Comparison of ENCODE assay signal across 32 cellular contexts in the genomic region with DNA sequence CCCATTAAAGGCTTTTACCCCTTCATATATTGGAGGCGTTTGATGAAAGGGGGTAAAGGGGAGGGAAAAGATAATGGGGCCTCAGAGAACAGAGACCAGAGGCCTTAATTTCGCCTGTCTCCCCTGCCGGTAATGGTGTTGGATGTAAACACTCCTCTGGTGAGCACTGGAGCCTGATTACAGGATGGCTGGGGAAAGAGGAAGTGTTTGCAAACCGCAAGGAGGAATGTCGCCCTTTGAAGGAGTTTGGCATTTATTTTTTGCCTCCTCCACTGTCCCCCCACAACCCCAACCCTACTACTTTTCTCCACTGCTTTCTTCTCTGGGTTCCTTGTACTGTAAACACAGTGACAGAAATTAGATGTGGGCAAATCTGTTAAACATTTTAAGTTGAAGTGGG.
A peak's percentile ranks its signal among the peaks of the same experiment; 100 is the strongest.
DNase-seq lines count a peak whose midpoint lies in the region; TF ChIP-seq lines count a peak whose summit lies in the region.
"Had no signal": no experiment of that assay in that cellular context is flagged by ENCODE, and none has a peak within 500 bp of the region (broad histone marks: within the 10 kb centered on the region; RNA-seq: fewer than 3 reads in every experiment).

No MANE protein-coding gene starts in this region.

- POLR2A ChIA-PET in PC-9 (lab: Charles Lee; ENCODE audit: unreplicated experiment), result no interaction called here

- no TSS peak for BruUV-seq in PC-9 (replicated peaks; lab: Mats Ljungman, UMichigan)

- H3K27me3 ChIP-seq in fibroblast of lung (ENCODE audit: control insufficient read depth, insufficient read depth, low read length), result no peaks in the 10 kb centered on the region
- no peaks in the 10 kb centered on the region for H3K27me3 ChIP-seq in osteoblast (ENCODE audit: insufficient read depth, low read length)
- H3K27me3 ChIP-seq in PC-9 (ENCODE audit: insufficient read depth, low read depth), result peaks cover 52% of the 10 kb centered on the region
- no peaks in the 10 kb centered on the region for H3K27me3 ChIP-seq in SJCRH30
- H3K27me3 ChIP-seq: BLaER1, cardiac muscle cell, colonic mucosa, left lung, transverse colon had no signal

- TF ChIP-seq CTCF in fibroblast of lung (conservative IDR thresholded peaks at IDR 0.05 in 1 of 2, IDR thresholded peaks at IDR 0.05 in 1 of 2; ENCODE audit: low read depth in 1 of 2, low read length in 2 of 2) (no peak), osteoblast (IDR thresholded peaks at IDR 0.05; ENCODE audit: extremely low read depth, low read depth, low read length) (no peak), PC-9 (conservative IDR thresholded peaks at IDR 0.05) (no peak), progenitor cell of endocrine pancreas (IDR thresholded peaks at IDR 0.05; ENCODE audit: unreplicated experiment) (no peak)

- no peaks in the 10 kb centered on the region for H3K9me2 ChIP-seq in PC-9 (ENCODE audit: insufficient read depth)

- no peaks in the 10 kb centered on the region for H3K9me3 Mint-ChIP-seq in progenitor cell of endocrine pancreas (ENCODE audit: low read depth)
- H3K9me3 Mint-ChIP-seq: activated naive CD8-positive, alpha-beta T cell treated with anti-CD3 and anti-CD28 coated beads, Interleukin-2, amount 10 ng/mL, durations not matched to agents 7 days and 5 days; HFFc6; stimulated activated memory B cell treated with anti-CD40 and anti-IgM and Interleukin-4, amounts not matched to agents 10 μg/mL and 1 μg/mL and 100 μg/mL, for 72 hours; WTC11 had no signal

- H3K4me2 ChIP-seq in fibroblast of lung (ENCODE audit: extremely low read depth, insufficient read depth, low read length) (peak overlapping the region; percentile 2), osteoblast (ENCODE audit: insufficient read depth, low read length) (no peak overlapping the region), PC-9 (no peak overlapping the region)
- H3K4me2 ChIP-seq: BLaER1 had no signal

- H2AFZ ChIP-seq in fibroblast of lung (ENCODE audit: low read length), result no peak overlapping the region
- H2AFZ ChIP-seq in osteoblast (ENCODE audit: low read length), result peak overlapping the region; percentile 21
- H2AFZ ChIP-seq in PC-9, result no peak overlapping the region
- H2AFZ ChIP-seq: GM23248 had no signal

- intact Hi-C loops in PC-9 (cut with micrococcal nuclease; ENCODE audit: unreplicated experiment), result no loop called here

- H3K4me1 ChIP-seq in fibroblast of lung (ENCODE audit: control insufficient read depth, extremely low read depth, insufficient read depth, low read length) (no peaks in the 10 kb centered on the region), osteoblast (ENCODE audit: insufficient read depth, low read length) (no peaks in the 10 kb centered on the region), PC-9 (replicated peaks; ENCODE audit: insufficient read depth) (no peaks in the 10 kb centered on the region), SJCRH30 (no peaks in the 10 kb centered on the region)
- H3K4me1 ChIP-seq: BLaER1, colonic mucosa, left lung, transverse colon had no signal

- H3K27ac ChIP-seq in fibroblast of lung (ENCODE audit: insufficient read depth, low read length) (no peak overlapping the region), osteoblast (ENCODE audit: low read depth, low read length) (no peak overlapping the region), PC-9 (no peak overlapping the region), SJCRH30 (no peak overlapping the region)
- H3K27ac ChIP-seq: BLaER1, cardiac muscle cell, colonic mucosa, GM23248, left lung, RWPE1, transverse colon had no signal

- no peaks in the 10 kb centered on the region for H3K36me3 ChIP-seq in fibroblast of lung (ENCODE audit: control insufficient read depth, insufficient read depth, low read length)
- no peaks in the 10 kb centered on the region for H3K36me3 ChIP-seq in osteoblast (ENCODE audit: insufficient read depth, low read length)
- no peaks in the 10 kb centered on the region for H3K36me3 ChIP-seq in PC-9 (ENCODE audit: low read depth)
- no peaks in the 10 kb centered on the region for H3K36me3 ChIP-seq in SJCRH30
- H3K36me3 ChIP-seq: BLaER1, cardiac muscle cell, colonic mucosa, left lung, transverse colon had no signal

- in situ Hi-C loops in KBM-7 (cut with MboI; ENCODE audit: low pct_unique_long_range_greater_than_20kb, low sequenced_read_pairs), result no loop called here

- peaks cover 10% of the 10 kb centered on the region for H3K4me1 Mint-ChIP-seq in progenitor cell of endocrine pancreas (ENCODE audit: low read depth)
- H3K4me1 Mint-ChIP-seq: activated CD4-positive, alpha-beta T cell treated with anti-CD3 and anti-CD28 coated beads, Interleukin-2, amount 10 ng/mL, durations not matched to agents 24 days and 14 days; activated naive CD8-positive, alpha-beta T cell treated with anti-CD3 and anti-CD28 coated beads, Interleukin-2, amount 10 ng/mL, durations not matched to agents 7 days and 5 days; IgD-negative memory B cell; naive B cell; stimulated activated memory B cell treated with anti-CD40 and anti-IgM and Interleukin-4, amounts not matched to agents 10 μg/mL and 1 μg/mL and 100 μg/mL, for 72 hours; T-cell had no signal

- no peak overlapping the region for H3K9ac ChIP-seq in fibroblast of lung (ENCODE audit: insufficient read depth, low read length)
- H3K9ac ChIP-seq: BLaER1, GM23248 had no signal

- H4K20me1 ChIP-seq in fibroblast of lung (ENCODE audit: control insufficient read depth, extremely low read depth, insufficient read depth, low read length), result no peaks in the 10 kb centered on the region
- no peaks in the 10 kb centered on the region for H4K20me1 ChIP-seq in osteoblast (ENCODE audit: insufficient read depth, low read length)
- H4K20me1 ChIP-seq in PC-9 (ENCODE audit: insufficient read depth), result no peaks in the 10 kb centered on the region
- H4K20me1 ChIP-seq: BLaER1 had no signal

- peak; percentile 54 for DNase-seq in KBM-7
- DNase-seq in OCI-M1 (lab: John Stamatoyannopoulos, UW), result peak; percentile 11
- peak in 1 of 2 donors; percentile 25 for DNase-seq in fibroblast of lung (ENCODE audit: low read depth in 2 of 2)
- DNase-seq in osteoblast (ENCODE audit: insufficient read length, low spot score, missing footprints), result no peak
- no peak for DNase-seq in PC-9
- DNase-seq in progenitor cell of endocrine pancreas (ENCODE audit: low spot score, unreplicated experiment), result no peak
- DNase-seq in SJCRH30, result no peak
- DNase-seq: activated CD4-positive, alpha-beta T cell treated with anti-CD3 and anti-CD28 coated beads, Interleukin-2, amount 10 ng/mL, durations not matched to agents 24 days and 14 days; activated effector memory CD4-positive, alpha-beta T cell treated with anti-CD3 and anti-CD28 coated beads, Interleukin-2, amount 50 U/mL, for 16 hours; activated naive CD8-positive, alpha-beta T cell treated with anti-CD3 and anti-CD28 coated beads, Interleukin-2, amount 10 ng/mL, durations not matched to agents 7 days and 5 days; activated T-cell treated with anti-CD3 and anti-CD28 coated beads, Interleukin-2, amount 50 U/mL, for 1 hour; aorta; colonic mucosa; DMS153; effector CD4-positive, alpha-beta T cell; GM23248; HFFc6; left lung; midbrain; naive B cell; NCI-H1417 treated with DMSO at 0.1 percent for 48 hours; NCI-H2029 treated with DMSO at 0.1 percent for 48 hours; NCI-H526 treated with DMSO at 0.1 percent for 48 hours; stimulated activated CD4-positive, alpha-beta T cell treated with anti-CD3 and anti-CD28 coated beads, Interleukin-15, amount 100 ng/mL, for 24 hours; T-cell; transverse colon had no signal

- H3K27me3 Mint-ChIP-seq in progenitor cell of endocrine pancreas, result peaks cover 25% of the 10 kb centered on the region
- H3K27me3 Mint-ChIP-seq: activated CD4-positive, alpha-beta T cell treated with anti-CD3 and anti-CD28 coated beads, Interleukin-2, amount 10 ng/mL, durations not matched to agents 24 days and 14 days; activated naive CD8-positive, alpha-beta T cell treated with anti-CD3 and anti-CD28 coated beads, Interleukin-2, amount 10 ng/mL, durations not matched to agents 7 days and 5 days; IgD-negative memory B cell; stimulated activated memory B cell treated with anti-CD40 and anti-IgM and Interleukin-4, amounts not matched to agents 10 μg/mL and 1 μg/mL and 100 μg/mL, for 72 hours had no signal

- CTCF ChIA-PET in PC-9 (lab: Charles Lee), result no interaction called here

- H3F3A ChIP-seq in PC-9 (ENCODE audit: insufficient read depth, low read depth), result no peaks in the 10 kb centered on the region

- H3K27ac Mint-ChIP-seq in progenitor cell of endocrine pancreas, result no peak overlapping the region
- H3K27ac Mint-ChIP-seq: activated CD4-positive, alpha-beta T cell treated with anti-CD3 and anti-CD28 coated beads, Interleukin-2, amount 10 ng/mL, durations not matched to agents 24 days and 14 days; activated naive CD8-positive, alpha-beta T cell treated with anti-CD3 and anti-CD28 coated beads, Interleukin-2, amount 10 ng/mL, durations not matched to agents 7 days and 5 days; HFFc6; IgD-negative memory B cell; naive B cell; stimulated activated memory B cell treated with anti-CD40 and anti-IgM and Interleukin-4, amounts not matched to agents 10 μg/mL and 1 μg/mL and 100 μg/mL, for 72 hours; T-cell; WTC11 had no signal

- H3K36me3 Mint-ChIP-seq in progenitor cell of endocrine pancreas (ENCODE audit: insufficient read depth), result no peaks in the 10 kb centered on the region
- H3K36me3 Mint-ChIP-seq: activated naive CD8-positive, alpha-beta T cell treated with anti-CD3 and anti-CD28 coated beads, Interleukin-2, amount 10 ng/mL, durations not matched to agents 7 days and 5 days; IgD-negative memory B cell; naive B cell; stimulated activated memory B cell treated with anti-CD40 and anti-IgM and Interleukin-4, amounts not matched to agents 10 μg/mL and 1 μg/mL and 100 μg/mL, for 72 hours; T-cell; WTC11 had no signal

- H3K9me3 ChIP-seq in fibroblast of lung (ENCODE audit: control insufficient read depth, insufficient read depth, low read depth, low read length), result no peaks in the 10 kb centered on the region
- no peaks in the 10 kb centered on the region for H3K9me3 ChIP-seq in osteoblast (ENCODE audit: low read depth, low read length)
- H3K9me3 ChIP-seq in PC-9 (ENCODE audit: insufficient read depth, low read depth), result no peaks in the 10 kb centered on the region
- H3K9me3 ChIP-seq in SJCRH30 (replicated peaks), result no peaks in the 10 kb centered on the region
- H3K9me3 ChIP-seq: BLaER1, colonic mucosa, left lung, transverse colon had no signal

- no peak overlapping the region for H3K4me3 Mint-ChIP-seq in progenitor cell of endocrine pancreas (ENCODE audit: low read depth)
- H3K4me3 Mint-ChIP-seq: activated CD4-positive, alpha-beta T cell treated with anti-CD3 and anti-CD28 coated beads, Interleukin-2, amount 10 ng/mL, durations not matched to agents 24 days and 14 days; activated naive CD8-positive, alpha-beta T cell treated with anti-CD3 and anti-CD28 coated beads, Interleukin-2, amount 10 ng/mL, durations not matched to agents 7 days and 5 days; HFFc6; IgD-negative memory B cell; naive B cell; stimulated activated memory B cell treated with anti-CD40 and anti-IgM and Interleukin-4, amounts not matched to agents 10 μg/mL and 1 μg/mL and 100 μg/mL, for 72 hours; T-cell; WTC11 had no signal

- H3K4me3 ChIP-seq in fibroblast of lung (replicated peaks in 1 of 4; ENCODE audit: control extremely low read depth in 1 of 4, insufficient read depth in 1 of 4, low read depth in 3 of 4, low read length in 4 of 4), result no peak overlapping the region
- no peak overlapping the region for H3K4me3 ChIP-seq in osteoblast (ENCODE audit: insufficient read depth, low read length)
- no peak overlapping the region for H3K4me3 ChIP-seq in PC-9
- H3K4me3 ChIP-seq in SJCRH30, result no peak overlapping the region
- H3K4me3 ChIP-seq: BLaER1, cardiac muscle cell, colonic mucosa, GM23248, left lung, transverse colon had no signal

- no peaks in the 10 kb centered on the region for H3K79me2 ChIP-seq in fibroblast of lung (ENCODE audit: control insufficient read depth, insufficient read depth, low read length)
- no peaks in the 10 kb centered on the region for H3K79me2 ChIP-seq in osteoblast (ENCODE audit: insufficient read depth, low read length)
- no peaks in the 10 kb centered on the region for H3K79me2 ChIP-seq in PC-9 (ENCODE audit: low read depth)

Comparison
In these comparisons a context has a peak if more than half of its experiments do, and no peak if none do; other contexts are left out.
1. DNase-seq: peak in KBM-7 (single experiment) and OCI-M1 (single experiment); none in osteoblast (single experiment), PC-9 (0 of 2), progenitor cell of endocrine pancreas (single experiment) and SJCRH30 (0 of 2).